ENCODE assay signal across 19 cellular contexts in the genomic region with DNA sequence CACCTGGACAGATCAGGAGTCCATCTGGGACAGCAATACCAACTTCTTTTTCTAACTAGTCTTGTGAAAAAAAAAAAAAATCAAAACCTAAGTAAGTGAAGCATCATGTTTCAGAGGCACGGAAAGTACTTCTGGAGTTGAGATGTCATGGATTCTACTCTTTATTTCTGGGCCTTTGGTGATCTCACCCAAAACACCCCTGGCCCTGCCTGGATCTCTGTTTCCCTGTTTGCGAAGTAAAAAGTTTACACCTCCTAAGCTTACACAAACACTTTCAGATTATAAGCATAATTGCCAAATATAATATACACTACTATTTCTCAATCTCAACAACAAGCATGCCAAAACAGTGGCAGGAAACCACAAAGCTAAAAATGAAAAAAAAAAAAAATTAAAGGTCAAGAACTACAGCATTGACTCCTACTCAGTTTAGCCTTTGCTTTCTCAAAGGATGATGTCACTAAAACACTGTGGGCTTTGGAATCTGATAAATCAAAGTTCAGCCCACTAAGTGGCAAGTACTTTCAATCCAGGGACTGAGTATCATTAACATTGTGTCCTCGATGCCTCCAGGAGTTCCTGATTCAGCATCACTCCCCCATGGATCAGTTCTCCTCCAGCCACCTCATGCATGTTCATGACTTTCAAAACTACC.
DNase-seq lines count a peak whose midpoint lies in the region; ATAC-seq and TF ChIP-seq lines count a peak whose summit lies in the region.
"Had no signal": no experiment of that assay in that cellular context is flagged by ENCODE, and none has a peak within 500 bp of the region (broad histone marks: within the 10 kb centered on the region; RNA-seq: fewer than 3 reads in every experiment).

No MANE protein-coding gene starts in this region.

- intact Hi-C loops in sciatic nerve (cut with DNase I) = no loop called here

- H3K4me3 ChIP-seq in fibroblast of the aortic adventitia (ENCODE audit: low read depth, low read length) = no peak overlapping the region
- H3K4me3 ChIP-seq: heart right ventricle, skin epidermis, upper lobe of right lung had no signal

- peak; percentile 43 for ATAC-seq in sciatic nerve
- ATAC-seq: esophagus mucosa, upper lobe of right lung had no signal

- no peak for TF ChIP-seq CTCF in fibroblast of the aortic adventitia (IDR thresholded peaks at IDR 0.05; ENCODE audit: insufficient read depth, low read length)

- DNase-seq in HT1080 (ENCODE audit: low read depth) (peak; percentile 36), astrocyte of the hippocampus (ENCODE audit: low read depth, low spot score) (peak; percentile 11), fibroblast of the aortic adventitia (ENCODE audit: low read depth) (peak; percentile 60), sciatic nerve (ENCODE audit: low spot score) (no peak), SK-N-DZ (ENCODE audit: low spot score) (no peak), NCI-H1048 (lab: John Stamatoyannopoulos, UW) (no peak), NCI-H774 (lab: John Stamatoyannopoulos, UW) (no peak), NCI-H446 treated with DMSO at 0.1 percent for 48 hours (lab: John Stamatoyannopoulos, UW) (no peak)
- DNase-seq: activated CD4-positive, CD25-positive, alpha-beta regulatory T cell treated with anti-CD3 and anti-CD28 coated beads, Interleukin-2, amount 50 U/mL, for 72 hours; caudate nucleus; DMS79; heart right ventricle; NCI-H1930; posterior cingulate gyrus; RPMI8226; stimulated activated CD4-positive, alpha-beta T cell treated with anti-CD3 and anti-CD28 coated beads, Interleukin-4, amount 100 ng/mL, for 4 hours; upper lobe of right lung had no signal

Comparison
In these comparisons a context has a peak if more than half of its experiments do, and no peak if none do; other contexts are left out.
1. DNase-seq: peak in HT1080 (single experiment), astrocyte of the hippocampus (single experiment) and fibroblast of the aortic adventitia (single experiment); none in sciatic nerve (single experiment), SK-N-DZ (single experiment), NCI-H1048 (single experiment), NCI-H774 (single experiment) and NCI-H446 treated with DMSO at 0.1 percent for 48 hours (single experiment).